In the genomic region with DNA sequence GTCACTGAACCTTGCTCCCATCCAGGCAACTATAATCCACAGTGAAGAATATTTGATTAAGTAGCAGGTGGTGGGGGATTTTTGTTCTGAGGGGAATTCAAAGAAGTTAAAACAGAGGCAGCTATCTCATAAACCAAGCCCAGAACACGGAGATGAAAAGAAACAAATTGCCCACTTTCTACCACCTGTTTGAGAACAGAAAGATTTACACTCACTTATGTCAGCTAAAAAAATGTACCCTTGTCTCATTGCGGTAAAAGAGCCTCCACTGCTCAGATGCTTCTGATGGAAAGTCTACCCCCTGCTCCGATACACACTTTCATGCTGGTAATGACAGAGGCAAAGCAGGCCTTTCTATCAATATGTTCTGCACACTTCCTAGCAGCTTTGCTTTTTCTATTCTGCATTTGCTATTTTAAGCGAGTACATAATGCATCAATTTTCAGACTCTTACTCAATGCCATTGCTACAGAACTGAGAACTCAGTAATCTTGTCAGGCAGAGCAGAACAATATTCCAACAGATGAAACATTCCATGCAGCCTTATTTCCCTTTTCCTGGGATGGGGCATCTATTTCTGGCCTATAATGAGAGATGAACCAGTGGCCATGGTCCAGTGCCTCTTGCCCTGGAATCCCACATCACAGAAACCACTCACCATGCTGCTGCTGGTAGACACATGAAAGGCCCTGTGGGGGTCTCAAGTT, we compare ENCODE assay signal across 10 cellular contexts. TPM values are rescaled to one million over a fixed set of nuclear protein-coding genes. Genes with fewer than 3 reads are reported as not detected.
A peak's percentile ranks its signal among the peaks of the same experiment; 100 is the strongest.
DNase-seq lines count a peak whose midpoint lies in the region; ATAC-seq and TF ChIP-seq lines count a peak whose summit lies in the region.
"Had no signal": no experiment of that assay in that cellular context is flagged by ENCODE, and none has a peak within 500 bp of the region (broad histone marks: within the 10 kb centered on the region; RNA-seq: fewer than 3 reads in every experiment).

No MANE protein-coding gene starts in this region.

- peak; percentile 33 for DNase-seq in glomerular visceral epithelial cell (ENCODE audit: extremely low spot score)
- no peak for DNase-seq in middle frontal gyrus (ENCODE audit: extremely low spot score, low spot score)
- no peak for DNase-seq in NCI-H2029 treated with DMSO at 0.1 percent for 48 hours (lab: John Stamatoyannopoulos, UW)
- no peak for DNase-seq in body of pancreas
- no peak for DNase-seq in substantia nigra (lab: John Stamatoyannopoulos, UW)
- DNase-seq: activated CD8-positive, alpha-beta memory T cell treated with anti-CD3 and anti-CD28 coated beads, Interleukin-2, amount 50 U/mL, for 4 hours had no signal

- no peak overlapping the region for H3K4me3 ChIP-seq in BLaER1
- H3K4me3 ChIP-seq in body of pancreas = no peak overlapping the region

- no peaks in the 10 kb centered on the region for H3K36me3 ChIP-seq in BLaER1
- H3K36me3 ChIP-seq in body of pancreas (replicated peaks in 1 of 2; ENCODE audit: insufficient read depth in 1 of 2, low read depth in 2 of 2) = no peaks in the 10 kb centered on the region

- peak overlapping the region; percentile 94 for H3K4me2 ChIP-seq in BLaER1

- no peak for TF ChIP-seq POLR2A in body of pancreas (IDR thresholded peaks at IDR 0.05)

- H3K4me1 ChIP-seq in BLaER1 (peaks cover 78% of the 10 kb centered on the region), body of pancreas (peaks cover 13% of the 10 kb centered on the region)

- no peak overlapping the region for H3K9ac ChIP-seq in BLaER1

- H3K27me3 ChIP-seq in BLaER1 (no peaks in the 10 kb centered on the region), body of pancreas (no peaks in the 10 kb centered on the region)

- TF ChIP-seq CTCF in body of pancreas (IDR thresholded peaks at IDR 0.05) = no peak

- 98 to 99% methylated on average over 4 of the region's 4 CpGs for WGBS in body of pancreas, 2 donors

- intact Hi-C loops in body of pancreas (cut with DNase I) = no loop called here

- H3K9me3 ChIP-seq in BLaER1 (no peaks in the 10 kb centered on the region), body of pancreas (no peaks in the 10 kb centered on the region)

- peak; percentile 38 for ATAC-seq in GM18498 (IDR thresholded peaks at IDR 0.05; ENCODE audit: unreplicated experiment)
- peak; percentile 41 for ATAC-seq in HG03060 (IDR thresholded peaks at IDR 0.05; ENCODE audit: low read depth, unreplicated experiment)
- no peak for ATAC-seq in body of pancreas
- ATAC-seq: SK-N-SH treated with all-trans-retinoic acid at 6 μM for 48 hours had no signal

- no peaks in the 10 kb centered on the region for H4K20me1 ChIP-seq in BLaER1

- no peak overlapping the region for H3K27ac ChIP-seq in BLaER1
- H3K27ac ChIP-seq in body of pancreas = no peak overlapping the region
- H3K27ac ChIP-seq in substantia nigra (ENCODE audit: low read depth, low read length, poor library complexity, severe bottlenecking) = no peak overlapping the region

RNA-seq across cellular contexts. Expression of gene CDK5R1, which starts 29.0 kb away (rescaled TPM):
- total RNA-seq in body of pancreas = 1 to 10 TPM; 1.0 to 1.6 TPM
